Comparison of ENCODE assay signal across 9 cellular contexts in the genomic region with DNA sequence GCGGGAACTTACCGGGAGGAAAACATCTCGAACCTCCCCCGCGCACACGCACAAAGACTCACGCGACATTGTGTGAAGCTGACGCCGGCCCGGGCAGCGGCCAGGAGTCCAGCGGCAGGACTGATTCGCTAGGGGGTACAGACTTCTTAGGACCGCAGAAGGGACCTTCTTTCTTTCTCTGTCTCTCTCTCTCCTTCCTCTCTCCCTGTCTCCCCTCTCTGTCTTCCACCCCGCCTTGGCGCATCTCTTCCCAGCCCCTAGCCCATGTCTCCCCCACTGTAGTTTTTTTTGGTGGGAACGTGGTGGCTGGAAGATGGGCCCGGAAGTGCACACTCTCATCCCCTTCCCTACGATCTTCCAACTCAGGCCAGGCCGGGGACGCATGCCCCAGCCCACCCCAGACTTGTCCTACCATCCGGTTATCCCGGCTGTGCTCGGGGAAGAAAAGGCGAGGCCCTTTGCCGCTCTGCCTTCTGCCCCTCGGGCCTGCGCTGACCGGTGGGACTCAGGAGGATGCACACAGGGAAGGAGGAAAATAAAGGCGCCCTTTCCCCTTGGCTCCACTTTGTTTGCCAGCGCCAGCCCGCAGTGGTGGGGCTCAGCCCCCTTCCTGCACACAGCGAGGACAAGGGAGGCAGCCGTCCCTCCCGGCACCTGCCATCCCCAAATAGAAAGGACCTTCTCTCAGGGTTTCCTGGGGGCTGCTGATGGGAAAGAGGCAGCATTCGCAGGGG. TPM values are rescaled to one million over a fixed set of nuclear protein-coding genes. Genes with fewer than 3 reads are reported as not detected.
A peak's percentile ranks its signal among the peaks of the same experiment; 100 is the strongest.
DNase-seq lines count a peak whose midpoint lies in the region; TF ChIP-seq lines count a peak whose summit lies in the region.
"Had no signal": no experiment of that assay in that cellular context is flagged by ENCODE, and none has a peak within 500 bp of the region (broad histone marks: within the 10 kb centered on the region; RNA-seq: fewer than 3 reads in every experiment).

No MANE protein-coding gene starts in this region.

- no peak overlapping the region for H3K27ac Mint-ChIP-seq in chondrocyte (ENCODE audit: unreplicated experiment)

- H3K4me3 ChIP-seq in HUES6 (ENCODE audit: low read depth, low read length): peak overlapping the region; percentile 33; the same call in 1 of the 2 replicates
- peak overlapping the region; percentile 62 for H3K4me3 ChIP-seq in neuron (ENCODE audit: low read length)
- H3K4me3 ChIP-seq in colonic mucosa: no peak overlapping the region

- peaks cover 16% of the 10 kb centered on the region for H3K4me1 Mint-ChIP-seq in chondrocyte (ENCODE audit: low read depth)

- H3K36me3 Mint-ChIP-seq in chondrocyte (ENCODE audit: low read depth): no peaks in the 10 kb centered on the region

- H3K4me1 ChIP-seq in HUES6 (ENCODE audit: control insufficient read depth, insufficient read depth, low read length): peaks cover 17% of the 10 kb centered on the region; the same call in 1 of the 2 replicates
- peaks cover 45% of the 10 kb centered on the region for H3K4me1 ChIP-seq in neuron (ENCODE audit: insufficient read depth, low read length)
- H3K4me1 ChIP-seq in colonic mucosa: peaks cover 3% of the 10 kb centered on the region

- H3K27ac ChIP-seq in HUES6 (ENCODE audit: low read depth, low read length) (no peak overlapping the region), colonic mucosa (no peak overlapping the region)

- TF ChIP-seq CTCF in chondrocyte (IDR thresholded peaks at IDR 0.05) (no peak), colonic mucosa (IDR thresholded peaks at IDR 0.05) (no peak)

- H3K27me3 ChIP-seq in HUES6 (ENCODE audit: control insufficient read depth, insufficient read depth, low read length) (peaks cover 98% of the 10 kb centered on the region), neuron (ENCODE audit: insufficient read depth, low read length) (peaks cover 25% of the 10 kb centered on the region), colonic mucosa (peaks cover 95% of the 10 kb centered on the region)

- intact Hi-C loops in colonic mucosa (cut with DNase I): no loop called here

- H3K27me3 Mint-ChIP-seq in chondrocyte (ENCODE audit: low read depth): peaks cover 64% of the 10 kb centered on the region

- H3K36me3 ChIP-seq in HUES6 (ENCODE audit: control insufficient read depth, insufficient read depth, low read length) (no peaks in the 10 kb centered on the region), neuron (ENCODE audit: insufficient read depth, low read length) (peaks cover 15% of the 10 kb centered on the region), colonic mucosa (no peaks in the 10 kb centered on the region)

- H3K9ac ChIP-seq in HUES6 (ENCODE audit: low read length): no peak overlapping the region
- no peak overlapping the region for H3K9ac ChIP-seq in colonic mucosa (ENCODE audit: low read depth in 2 of 2, low read length in 2 of 2)

- H3K9me3 ChIP-seq in HUES6 (ENCODE audit: control insufficient read depth, insufficient read depth, low read depth, low read length) (no peaks in the 10 kb centered on the region), neuron (ENCODE audit: low read length) (no peaks in the 10 kb centered on the region), colonic mucosa (no peaks in the 10 kb centered on the region)

- peak; percentile 28 for DNase-seq in COLO668 (lab: John Stamatoyannopoulos, UW; ENCODE audit: unreplicated experiment)
- no peak for DNase-seq in chondrocyte (ENCODE audit: low spot score)
- no peak for DNase-seq in effector CD8-positive, alpha-beta T cell (lab: John Stamatoyannopoulos, UW)
- no peak for DNase-seq in NCI-H1930 (lab: John Stamatoyannopoulos, UW)
- DNase-seq in NCI-H2029 treated with DMSO at 0.1 percent for 48 hours (lab: John Stamatoyannopoulos, UW): no peak
- no peak for DNase-seq in colonic mucosa
- DNase-seq: NCI-H187 treated with DMSO at 0.1 percent for 48 hours had no signal

- H3K9me3 Mint-ChIP-seq in chondrocyte (ENCODE audit: low read depth): no peaks in the 10 kb centered on the region

- H2AFZ ChIP-seq in neuron (ENCODE audit: low read depth, low read length): peak overlapping the region; percentile 44

- H3K4me3 Mint-ChIP-seq in chondrocyte (ENCODE audit: unreplicated experiment): peak overlapping the region; percentile 49

RNA-seq across cellular contexts. Expression of a gene that starts 1.4 kb away (rescaled TPM):
- 0.15 to 0.99 TPM (median 0.15 TPM) in 3 replicates for total RNA-seq in chondrocyte
- total RNA-seq in colonic mucosa: not detected
